Comparison of ENCODE assay signal across 9 cellular contexts in the genomic region with DNA sequence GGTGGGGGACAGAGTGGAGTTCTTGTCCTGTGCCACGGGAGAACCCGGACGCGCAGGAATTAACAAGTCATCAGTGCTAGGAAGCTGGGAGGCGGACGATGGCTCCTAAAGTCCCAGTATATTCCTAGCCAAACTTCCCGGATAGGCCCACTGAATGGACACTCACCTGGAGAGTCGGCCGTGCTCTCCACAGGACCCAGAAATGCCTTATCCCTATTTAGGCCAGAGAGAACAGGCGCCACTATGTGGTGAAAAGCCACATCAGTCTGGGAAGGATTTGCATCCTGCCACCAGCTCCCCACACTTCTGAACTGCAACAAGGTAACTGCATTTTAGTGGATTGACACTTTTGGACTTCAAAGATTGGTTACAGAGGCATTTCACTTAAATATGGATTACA. TPM values are rescaled to one million over a fixed set of nuclear protein-coding genes. Genes with fewer than 3 reads are reported as not detected.
DNase-seq lines count a peak whose midpoint lies in the region; ATAC-seq and TF ChIP-seq lines count a peak whose summit lies in the region.
"Had no signal": no experiment of that assay in that cellular context is flagged by ENCODE, and none has a peak within 500 bp of the region (broad histone marks: within the 10 kb centered on the region; RNA-seq: fewer than 3 reads in every experiment).

No MANE protein-coding gene starts in this region.

- H3F3A ChIP-seq in OCI-LY1 (ENCODE audit: insufficient read depth, low read length), result no peaks in the 10 kb centered on the region

- H3K27me3 Mint-ChIP-seq in natural killer cell (ENCODE audit: low read depth in 2 of 2), result peaks cover 10 to 13% of the 10 kb centered on the region in 2 donors
- H3K27me3 Mint-ChIP-seq in natural killer cell treated with Interleukin-12 subunit alpha and Interleukin-12 subunit beta and Interleukin-15 and Interleukin-18, amount 100 ng/mL, for 72 hours, result peaks cover 11 to 16% of the 10 kb centered on the region in 2 donors

- H3K27me3 ChIP-seq in OCI-LY1 (ENCODE audit: insufficient read depth, low read length) (0 out of 2 replicates have a peak, but pooled peaks cover 6% of the 10 kb centered on the region), endocrine pancreas (ENCODE audit: control insufficient read depth, insufficient read depth, low read length) (peaks cover 10% of the 10 kb centered on the region), mucosa of rectum (ENCODE audit: control insufficient read depth in 2 of 2, insufficient read depth in 2 of 2, low read length in 2 of 2) (peaks cover 2 to 5% of the 10 kb centered on the region in 2 donors)

- intact Hi-C loops in natural killer cell (cut with micrococcal nuclease), result no loop called here

- no peak for ATAC-seq in natural killer cell
- no peak for ATAC-seq in natural killer cell treated with Interleukin-12 subunit alpha and Interleukin-12 subunit beta and Interleukin-15 and Interleukin-18, amount 100 ng/mL, for 72 hours
- ATAC-seq in GM21360 (IDR thresholded peaks at IDR 0.05; ENCODE audit: unreplicated experiment), result no peak
- no peak for ATAC-seq in HG02759 (IDR thresholded peaks at IDR 0.05; ENCODE audit: unreplicated experiment)

- H3K9ac ChIP-seq in OCI-LY1 (ENCODE audit: low read length) (no peak overlapping the region), endocrine pancreas (ENCODE audit: control insufficient read depth, insufficient read depth, low read length) (no peak overlapping the region), mucosa of rectum (ENCODE audit: low read depth in 1 of 2, low read length in 2 of 2) (no peak overlapping the region)

- H3K27ac ChIP-seq in OCI-LY1 (ENCODE audit: low read depth, low read length, poor library complexity, severe bottlenecking) (no peak overlapping the region), mucosa of rectum (ENCODE audit: low read depth in 2 of 2, low read length in 2 of 2) (no peak overlapping the region)
- H3K27ac ChIP-seq: epithelial cell of prostate had no signal

- H3K4me1 Mint-ChIP-seq in natural killer cell, result peaks cover 10 to 12% of the 10 kb centered on the region in 2 donors
- H3K4me1 Mint-ChIP-seq in natural killer cell treated with Interleukin-12 subunit alpha and Interleukin-12 subunit beta and Interleukin-15 and Interleukin-18, amount 100 ng/mL, for 72 hours (ENCODE audit: low read depth in 2 of 2), result peaks cover 4 to 5% of the 10 kb centered on the region in 2 donors

- H3K79me2 ChIP-seq in OCI-LY1 (ENCODE audit: insufficient read depth, low read length), result no peaks in the 10 kb centered on the region

- no peak overlapping the region for H3K27ac Mint-ChIP-seq in natural killer cell
- H3K27ac Mint-ChIP-seq in natural killer cell treated with Interleukin-12 subunit alpha and Interleukin-12 subunit beta and Interleukin-15 and Interleukin-18, amount 100 ng/mL, for 72 hours, result no peak overlapping the region

- H3K9me3 ChIP-seq in OCI-LY1 (ENCODE audit: low read length) (no peaks in the 10 kb centered on the region), endocrine pancreas (ENCODE audit: control insufficient read depth, low read length) (no peaks in the 10 kb centered on the region), mucosa of rectum (ENCODE audit: control insufficient read depth in 2 of 2, low read length in 2 of 2) (no peaks in the 10 kb centered on the region)

- H3K4me1 ChIP-seq in OCI-LY1 (ENCODE audit: insufficient read depth, low read length, severe bottlenecking) (peaks cover 16% of the 10 kb centered on the region), endocrine pancreas (ENCODE audit: control insufficient read depth, insufficient read depth, low read length) (no peaks in the 10 kb centered on the region), mucosa of rectum (ENCODE audit: control insufficient read depth in 2 of 2, insufficient read depth in 2 of 2, low read length in 2 of 2) (peaks cover 8% of the 10 kb centered on the region in 2 donors)

- no peaks in the 10 kb centered on the region for H4K20me1 ChIP-seq in OCI-LY1 (ENCODE audit: insufficient read depth, low read length)

- peak overlapping the region; percentile 89 for H3K4me2 ChIP-seq in OCI-LY1 (ENCODE audit: low read length)

- H3K36me3 ChIP-seq in OCI-LY1 (ENCODE audit: insufficient read depth, low read length) (no peaks in the 10 kb centered on the region), endocrine pancreas (ENCODE audit: control insufficient read depth, insufficient read depth, low read length) (no peaks in the 10 kb centered on the region), mucosa of rectum (ENCODE audit: control insufficient read depth in 2 of 2, insufficient read depth in 2 of 2, low read length in 2 of 2) (no peaks in the 10 kb centered on the region)

- H3K4me3 ChIP-seq in OCI-LY1 (ENCODE audit: low read depth, low read length, poor library complexity, severe bottlenecking), result peak overlapping the region; percentile 77
- peak overlapping the region; percentile 32 for H3K4me3 ChIP-seq in endocrine pancreas (ENCODE audit: control insufficient read depth, insufficient read depth, low read length)
- peak overlapping the region; percentile 73 to 86 for H3K4me3 ChIP-seq in mucosa of rectum (ENCODE audit: low read length in 2 of 2)

- H2AFZ ChIP-seq in OCI-LY1 (ENCODE audit: low read length), result no peak overlapping the region

- H3K36me3 Mint-ChIP-seq in natural killer cell, result peaks cover under 1% of the 10 kb centered on the region
- peaks cover 2% of the 10 kb centered on the region for H3K36me3 Mint-ChIP-seq in natural killer cell treated with Interleukin-12 subunit alpha and Interleukin-12 subunit beta and Interleukin-15 and Interleukin-18, amount 100 ng/mL, for 72 hours

- DNase-seq in natural killer cell, result no peak
- DNase-seq in natural killer cell treated with Interleukin-12 subunit alpha and Interleukin-12 subunit beta and Interleukin-15 and Interleukin-18, amount 100 ng/mL, for 72 hours (ENCODE audit: low spot score), result no peak
- DNase-seq in stimulated activated CD4-positive, alpha-beta T cell treated with anti-CD3 and anti-CD28 coated beads, Interleukin-4, amount 100 ng/mL, for 4 hours, result no peak

- TF ChIP-seq CTCF in natural killer cell (IDR thresholded peaks at IDR 0.05), result no peak
- peak; percentile 21; the same call in 1 of the 2 replicates for TF ChIP-seq CTCF in OCI-LY1 (IDR thresholded peaks at IDR 0.05; ENCODE audit: low read length)

- H3K9me2 ChIP-seq in OCI-LY1 (ENCODE audit: low read depth, low read length), result no peaks in the 10 kb centered on the region

- H3K4me3 Mint-ChIP-seq in natural killer cell, result peak overlapping the region; percentile 79
- no peak overlapping the region for H3K4me3 Mint-ChIP-seq in natural killer cell treated with Interleukin-12 subunit alpha and Interleukin-12 subunit beta and Interleukin-15 and Interleukin-18, amount 100 ng/mL, for 72 hours

- H3K9me3 Mint-ChIP-seq in natural killer cell, result peaks cover 0 to 2% of the 10 kb centered on the region in 2 donors
- no peaks in the 10 kb centered on the region for H3K9me3 Mint-ChIP-seq in natural killer cell treated with Interleukin-12 subunit alpha and Interleukin-12 subunit beta and Interleukin-15 and Interleukin-18, amount 100 ng/mL, for 72 hours

RNA-seq across cellular contexts. Expression of gene CFAP299, which starts 1.1 kb away (rescaled TPM):
- not detected for total RNA-seq in natural killer cell
- total RNA-seq in natural killer cell treated with Interleukin-12 subunit alpha and Interleukin-12 subunit beta and Interleukin-15 and Interleukin-18, amount 100 ng/mL, for 72 hours, result not detected
